27 cellular contexts compared by ENCODE assay signal in the genomic region with DNA sequence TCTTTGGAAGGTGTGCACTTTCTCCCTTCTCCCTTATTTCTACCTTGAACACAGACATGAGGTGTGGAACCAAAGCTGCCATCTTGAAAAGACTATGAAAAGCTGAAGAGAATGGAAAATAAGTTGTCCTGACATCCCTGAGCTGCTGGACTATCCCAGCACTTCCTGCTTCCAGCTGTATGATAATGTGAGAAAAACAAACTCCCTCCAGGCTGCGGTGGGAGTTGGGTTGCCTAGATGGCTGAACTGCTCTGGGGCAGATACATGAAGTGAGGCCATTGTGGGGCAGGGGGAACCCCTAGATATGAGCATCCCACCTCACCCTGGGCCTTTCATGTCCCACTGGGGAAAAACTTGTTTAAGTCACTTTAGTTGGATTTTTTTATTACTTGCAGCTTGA.
"Had no signal": no experiment of that assay in that cellular context is flagged by ENCODE, and none has a peak within 500 bp of the region (broad histone marks: within the 10 kb centered on the region; RNA-seq: fewer than 3 reads in every experiment).

No MANE protein-coding gene starts in this region.

- ATAC-seq: left colon; lower lobe of right lung; natural killer cell; sciatic nerve; stimulated activated naive CD8-positive, alpha-beta T cell treated with anti-CD3 and anti-CD28 coated beads, Interleukin-15, amount 100 ng/mL, for 72 hours had no signal

- H3K27ac ChIP-seq: colonic mucosa, esophagus squamous epithelium, heart right ventricle, lower lobe of right lung, neutrophil, prostate gland, right atrium auricular region, thyroid gland, vagina had no signal

- H3K4me1 ChIP-seq: colonic mucosa, esophagus squamous epithelium, lower lobe of right lung, prostate gland, right atrium auricular region, thyroid gland, vagina had no signal

- H3K36me3 Mint-ChIP-seq: natural killer cell had no signal

- H3K9me3 ChIP-seq: colonic mucosa, esophagus squamous epithelium, heart right ventricle, lower lobe of right lung, neutrophil, prostate gland, right atrium auricular region, thyroid gland, vagina had no signal

- H3K9me3 Mint-ChIP-seq: dendritic cell treated with granulocyte-macrophage colony-stimulating factor and Interleukin-4, amounts not matched to agents 40 ng/mL and 50 ng/mL, for 4 days; natural killer cell; stimulated activated naive CD8-positive, alpha-beta T cell treated with anti-CD3 and anti-CD28 coated beads, Interleukin-15, amount 100 ng/mL, for 72 hours had no signal

- H3K4me2 ChIP-seq: smooth muscle cell had no signal

- H3K27ac Mint-ChIP-seq: dendritic cell treated with granulocyte-macrophage colony-stimulating factor and Interleukin-4, amounts not matched to agents 40 ng/mL and 50 ng/mL, for 4 days; natural killer cell; stimulated activated naive CD8-positive, alpha-beta T cell treated with anti-CD3 and anti-CD28 coated beads, Interleukin-15, amount 100 ng/mL, for 72 hours had no signal

- H3K27me3 ChIP-seq: colonic mucosa, heart right ventricle, right atrium auricular region, thyroid gland, vagina had no signal

- H3K27me3 Mint-ChIP-seq: stimulated activated naive CD8-positive, alpha-beta T cell treated with anti-CD3 and anti-CD28 coated beads, Interleukin-15, amount 100 ng/mL, for 72 hours had no signal

- H3K4me3 Mint-ChIP-seq: dendritic cell treated with granulocyte-macrophage colony-stimulating factor and Interleukin-4, amounts not matched to agents 40 ng/mL and 50 ng/mL, for 4 days; natural killer cell; stimulated activated naive CD8-positive, alpha-beta T cell treated with anti-CD3 and anti-CD28 coated beads, Interleukin-15, amount 100 ng/mL, for 72 hours had no signal

- H3K4me3 ChIP-seq: colonic mucosa, esophagus squamous epithelium, heart right ventricle, lower lobe of right lung, prostate gland, right atrium auricular region, smooth muscle cell, thyroid gland, vagina had no signal

- DNase-seq: colonic mucosa; effector CD8-positive, alpha-beta T cell; esophagus squamous epithelium; foreskin melanocyte; glutamatergic neuron; heart right ventricle; hippocampal formation; kidney glomerular epithelial cell; left colon; left ventricle myocardium superior; lower lobe of right lung; natural killer cell; stimulated activated CD4-positive, alpha-beta T cell treated with anti-CD3 and anti-CD28 coated beads, Interleukin-12 subunit alpha, Interleukin-12 subunit beta, amount 100 ng/mL, for 4 hours; stimulated activated CD4-positive, alpha-beta T cell treated with anti-CD3 and anti-CD28 coated beads, Interleukin-1b, Interleukin-23, amount 100 ng/mL, for 48 hours; stimulated activated CD4-positive, alpha-beta T cell treated with anti-CD3 and anti-CD28 coated beads, Interleukin-4, amount 100 ng/mL, for 1 hour; stimulated activated CD8-positive, alpha-beta memory T cell treated with anti-CD3 and anti-CD28 coated beads, Interleukin-4, amount 100 ng/mL, for 48 hours; stimulated activated naive CD4-positive, alpha-beta T cell; stimulated activated naive CD8-positive, alpha-beta T cell treated with anti-CD3 and anti-CD28 coated beads, Interleukin-15, amount 100 ng/mL, for 72 hours; thyroid gland; trophoblast cell had no signal

- H3K4me1 Mint-ChIP-seq: natural killer cell; stimulated activated naive CD8-positive, alpha-beta T cell treated with anti-CD3 and anti-CD28 coated beads, Interleukin-15, amount 100 ng/mL, for 72 hours had no signal

- H3K36me3 ChIP-seq: colonic mucosa, esophagus squamous epithelium, heart right ventricle, lower lobe of right lung, neutrophil, prostate gland, right atrium auricular region, thyroid gland, vagina had no signal
